ENCODE assay signal across 8 cellular contexts in genomic region chr10:88881335-88881734, GRCh38. TPM values are rescaled to one million over a fixed set of nuclear protein-coding genes. Genes with fewer than 3 reads are reported as not detected.
DNase-seq lines count a peak whose midpoint lies in the region; ATAC-seq and TF ChIP-seq lines count a peak whose summit lies in the region.

No MANE protein-coding gene starts in this region.

- H3K9me3 Mint-ChIP-seq in brain (peaks cover 0 to 3% (median 0%) of the 10 kb centered on the region in 5 experiments), memory B cell (no peaks in the 10 kb centered on the region)

- H3K9ac ChIP-seq in HUES48 (ENCODE audit: low read depth, low read length), result no peak overlapping the region

- peaks cover 11% of the 10 kb centered on the region; the same call in 1 of the 2 replicates for H3K4me1 ChIP-seq in HUES48 (ENCODE audit: control insufficient read depth, insufficient read depth, low read length)

- H3K36me3 ChIP-seq in HUES48 (ENCODE audit: control insufficient read depth, insufficient read depth, low read length), result no peaks in the 10 kb centered on the region

- H3K27ac ChIP-seq in HUES48 (ENCODE audit: low read depth, low read length), result no peak overlapping the region

- peaks cover 15% of the 10 kb centered on the region for H3K27me3 ChIP-seq in HUES48 (ENCODE audit: control insufficient read depth, insufficient read depth, low read length)

- peak overlapping the region; percentile 84 for H3K4me3 ChIP-seq in HUES48 (ENCODE audit: low read depth, low read length)

- H3K4me1 Mint-ChIP-seq in brain, result peaks cover 51% of the 10 kb centered on the region
- peaks cover 38% of the 10 kb centered on the region for H3K4me1 Mint-ChIP-seq in memory B cell

- peak overlapping the region; percentile 85 to 95 (median 91) for H3K4me3 Mint-ChIP-seq in brain
- peak overlapping the region; percentile 98 for H3K4me3 Mint-ChIP-seq in memory B cell

- H3K36me3 Mint-ChIP-seq in brain, result no peaks in the 10 kb centered on the region
- H3K36me3 Mint-ChIP-seq in memory B cell, result peaks cover 2% of the 10 kb centered on the region

- H3K27ac Mint-ChIP-seq in brain, result peak overlapping the region in 4 of 5 experiments; percentile 27 to 97 (median 92)
- H3K27ac Mint-ChIP-seq in memory B cell, result peak overlapping the region; percentile 98

- H3K9me3 ChIP-seq in HUES48 (ENCODE audit: control insufficient read depth, insufficient read depth, low read length), result no peaks in the 10 kb centered on the region

- ATAC-seq in memory B cell (ENCODE audit: low read depth), result no peak

- H3K27me3 Mint-ChIP-seq in brain, result peaks cover 29% of the 10 kb centered on the region
- H3K27me3 Mint-ChIP-seq in memory B cell, result no peaks in the 10 kb centered on the region

- DNase-seq in A172 (ENCODE audit: low spot score) (peak; percentile 29), memory B cell (ENCODE audit: low spot score in 2 of 2) (no peak), hypothalamus (lab: John Stamatoyannopoulos, UW) (no peak), occipital lobe (lab: John Stamatoyannopoulos, UW) (no peak), SW480 (ENCODE audit: low spot score) (no peak)
- DNase-seq in stimulated activated CD4-positive, alpha-beta T cell treated with anti-CD3 and anti-CD28 coated beads, Interleukin-15, amount 100 ng/mL, for 24 hours, result no peak

- TF ChIP-seq CTCF in brain (conservative IDR thresholded peaks at IDR 0.05), result no peak

RNA-seq across cellular contexts. Expression of gene STAMBPL1, which starts 1.3 kb away (rescaled TPM):
- 40.4 and 48.8 TPM in 2 replicates for total RNA-seq in A172 (2014; rRNA removed; shearing (Covaris generic))
- polyA plus RNA-seq in brain (ENCODE audit: insufficient read depth, low read depth, low replicate concordance), result 0.87 TPM
- total RNA-seq in occipital lobe, result 7.8 TPM

RNA-seq across cellular contexts. Expression of gene ANKRD22, which starts 29.7 kb away (rescaled TPM):
- not detected in 2 replicates for total RNA-seq in A172 (2014; rRNA removed; shearing (Covaris generic))
- not detected for polyA plus RNA-seq in brain (ENCODE audit: insufficient read depth, low read depth, low replicate concordance)
- total RNA-seq in occipital lobe, result 0.16 TPM
